8 cellular contexts compared by ENCODE assay signal in genomic region chr1:44029911-44030605, GRCh38. TPM values are rescaled to one million over a fixed set of nuclear protein-coding genes. Genes with fewer than 3 reads are reported as not detected.
A peak's percentile ranks its signal among the peaks of the same experiment; 100 is the strongest.
DNase-seq lines count a peak whose midpoint lies in the region; ATAC-seq and TF ChIP-seq lines count a peak whose summit lies in the region.

No MANE protein-coding gene starts in this region.

- peaks cover 19% of the 10 kb centered on the region for H3K4me1 Mint-ChIP-seq in CD14-positive monocyte

- ATAC-seq in GM19328 (IDR thresholded peaks at IDR 0.05; ENCODE audit: unreplicated experiment): peak; percentile 90
- ATAC-seq in HG03457 (IDR thresholded peaks at IDR 0.05; ENCODE audit: unreplicated experiment): peak; percentile 62
- ATAC-seq in lung (ENCODE audit: insufficient read depth, low FRiP score): peak; percentile 90

- intact Hi-C loops in CD14-positive monocyte (cut with micrococcal nuclease): loop anchor here in 1 of 2 donors (10.0 kb wide), 1 partner anchor 265 kb away; no protein-coding TSS in a partner anchor

- peaks cover 0 to 4% (median 0%) of the 10 kb centered on the region in 7 donors for H3K9me3 Mint-ChIP-seq in CD14-positive monocyte

- H3K27me3 Mint-ChIP-seq in CD14-positive monocyte (ENCODE audit: low read depth in 3 of 3): peaks cover 20 to 38% (median 32%) of the 10 kb centered on the region in 3 donors

- DNase-seq in CD14-positive monocyte (ENCODE audit: low spot score) (peak; percentile 76), NCI-H748 treated with DMSO at 0.1 percent for 48 hours (lab: John Stamatoyannopoulos, UW) (peak; percentile 86), ecto neural progenitor cell (ENCODE audit: low spot score) (peak; percentile 90), lung (ENCODE audit: low spot score) (peak; percentile 91)
- peak; percentile 90 to 92 for DNase-seq in activated CD4-positive, alpha-beta T cell treated with anti-CD3 and anti-CD28 coated beads, Interleukin-2, amount 50 U/mL, for 48 hours
- peak; percentile 54 to 86 (median 67) for DNase-seq in stimulated activated CD4-positive, alpha-beta T cell treated with anti-CD3 and anti-CD28 coated beads, TNF-alpha, amount 100 ng/mL, for 1 hour (ENCODE audit: low read depth in 3 of 3, low spot score in 1 of 3)

- TF ChIP-seq CTCF in CD14-positive monocyte (IDR thresholded peaks at IDR 0.05) (no peak), lung (IDR thresholded peaks at IDR 0.05; ENCODE audit: control extremely low read depth, extremely low read depth) (no peak)

- peak overlapping the region; percentile 92 to 99 for H3K4me3 Mint-ChIP-seq in CD14-positive monocyte

- H3K27ac ChIP-seq in lung (ENCODE audit: low read depth in 1 of 2, low read length in 1 of 2): peak overlapping the region; percentile 60 to 86

- H3K9me3 ChIP-seq in lung (ENCODE audit: control insufficient read depth in 2 of 2, insufficient read depth in 1 of 2, low read length in 1 of 2): no peaks in the 10 kb centered on the region

- H3K27me3 ChIP-seq in lung (ENCODE audit: control insufficient read depth, insufficient read depth): no peaks in the 10 kb centered on the region

- peaks cover 0 to 2% of the 10 kb centered on the region in 2 donors for H3K36me3 Mint-ChIP-seq in CD14-positive monocyte

- H3K4me1 ChIP-seq in lung (ENCODE audit: control insufficient read depth in 2 of 2, insufficient read depth in 2 of 2, low read length in 2 of 2): peaks cover 0 to 9% of the 10 kb centered on the region in 2 donors

- 0% methylated on average over 55 to 75 of the region's 75 CpGs for WGBS in lung, 2 donors

- peak overlapping the region; percentile 69 for H3K4me3 ChIP-seq in lung

- H3K27ac Mint-ChIP-seq in CD14-positive monocyte: peak overlapping the region in 5 of 7 donors; percentile 70 to 87 (median 80)

- no peaks in the 10 kb centered on the region for H3K36me3 ChIP-seq in lung (ENCODE audit: control insufficient read depth in 2 of 2, insufficient read depth in 2 of 2, low read length in 2 of 2)

RNA-seq across cellular contexts. Expression of gene SLC6A9, which starts 1.2 kb away (rescaled TPM):
- polyA plus RNA-seq in CD14-positive monocyte (not detected), lung (1 to 10 TPM; 8.7 to 8.9 TPM)
- total RNA-seq in lung: 10 to 100 TPM in 1 of 2 donors, 1 to 10 TPM in 1; 9.8 to 29.9 TPM

RNA-seq across cellular contexts. Expression of gene CCDC24, which starts 38.7 kb away (rescaled TPM):
- polyA plus RNA-seq in CD14-positive monocyte: 1 to 10 TPM; 1.1 to 1.9 TPM
- 10 to 100 TPM in 1 of 2 donors, 1 to 10 TPM in 1; 9.9 to 20.1 TPM for total RNA-seq in lung
- polyA plus RNA-seq in lung: 10 to 100 TPM; 11.2 to 15.3 TPM

RNA-seq across cellular contexts. Expression of gene B4GALT2, which starts 51.0 kb away (rescaled TPM):
- polyA plus RNA-seq in CD14-positive monocyte (under 1 TPM in 1 of 2 donors, not detected in 1; 0.30 TPM), lung (10 to 100 TPM; 28.9 to 32.2 TPM)
- 10 to 100 TPM; 13.6 to 40.9 TPM for total RNA-seq in lung

RNA-seq across cellular contexts. Expression of gene ATP6V0B, which starts 55.3 kb away (rescaled TPM):
- polyA plus RNA-seq in CD14-positive monocyte: 1,000 to 10,000 TPM in 1 of 2 donors, 100 to 1,000 TPM in 1; 954 to 1,219 TPM
- 100 to 1,000 TPM in 1 of 2 donors, 10 to 100 TPM in 1; 71.2 to 192 TPM for total RNA-seq in lung
- 100 to 1,000 TPM; 373 to 484 TPM for polyA plus RNA-seq in lung

Comparison
In these comparisons a context has a peak if more than half of its experiments do, and no peak if none do; other contexts are left out.
1. Peak in every context shown above with its lines: DNase-seq, ATAC-seq, H3K4me3 ChIP-seq and H3K27ac ChIP-seq.
2. RNA of gene SLC6A9, which starts 1.2 kb away (polyA plus RNA-seq): 8.7 to 8.9 TPM in lung; not detected in CD14-positive monocyte; every median in the first group is over 4 times any median in the second.
3. RNA of gene CCDC24, which starts 38.7 kb away (polyA plus RNA-seq): 11.2 to 15.3 TPM in lung; 1.1 to 1.9 TPM in CD14-positive monocyte; every median in the first group is over 4 times any median in the second.
4. RNA of gene B4GALT2, which starts 51.0 kb away (polyA plus RNA-seq): 28.9 to 32.2 TPM in lung; 0.30 TPM in CD14-positive monocyte; every median in the first group is over 10 times any median in the second.